Comparison of ENCODE assay signal across 10 cellular contexts in genomic region chr4:185305979-185306442, GRCh38.
DNase-seq lines count a peak whose midpoint lies in the region; ATAC-seq lines count a peak whose summit lies in the region.
"Had no signal": no experiment of that assay in that cellular context is flagged by ENCODE, and none has a peak within 500 bp of the region (broad histone marks: within the 10 kb centered on the region; RNA-seq: fewer than 3 reads in every experiment).

No MANE protein-coding gene starts in this region.

- no peaks in the 10 kb centered on the region for H3K9me3 ChIP-seq in adipocyte (ENCODE audit: control insufficient read depth, low read length)

- no peaks in the 10 kb centered on the region for H3K27me3 Mint-ChIP-seq in activated T-helper 17 cell treated with anti-CD3 and anti-CD28 coated beads, Interleukin-2, amount 50 U/mL, for 72 hours
- H3K27me3 Mint-ChIP-seq in natural killer cell treated with Interleukin-12 subunit alpha and Interleukin-12 subunit beta and Interleukin-15 and Interleukin-18, amount 100 ng/mL, for 72 hours = no peaks in the 10 kb centered on the region
- H3K27me3 Mint-ChIP-seq: stimulated activated naive B cell treated with anti-CD40 and anti-IgM and Interleukin-4, amounts not matched to agents 10 μg/mL and 1 μg/mL and 100 μg/mL, for 72 hours had no signal

- DNase-seq in HK-2 (ENCODE audit: unreplicated experiment) = peak; percentile 45
- peak; percentile 81 for DNase-seq in adipocyte (ENCODE audit: low read depth)
- peak; percentile 37 for DNase-seq in iPS-NIHi11 (ENCODE audit: low spot score)
- no peak for DNase-seq in natural killer cell treated with Interleukin-12 subunit alpha and Interleukin-12 subunit beta and Interleukin-15 and Interleukin-18, amount 100 ng/mL, for 72 hours (ENCODE audit: low spot score)
- no peak for DNase-seq in NCI-H1694 treated with DMSO at 0.1 percent for 48 hours (lab: John Stamatoyannopoulos, UW)
- DNase-seq: NCI-H1092 treated with DMSO at 0.1 percent for 48 hours; stimulated activated naive B cell treated with anti-CD40 and anti-IgM and Interleukin-4, amounts not matched to agents 10 μg/mL and 1 μg/mL and 100 μg/mL, for 72 hours had no signal

- peak overlapping the region; percentile 93 for H3K27ac ChIP-seq in ACC112 (ENCODE audit: low read depth, low read length)

- no peak overlapping the region for H3K4me3 Mint-ChIP-seq in activated T-helper 17 cell treated with anti-CD3 and anti-CD28 coated beads, Interleukin-2, amount 50 U/mL, for 72 hours
- H3K4me3 Mint-ChIP-seq in natural killer cell treated with Interleukin-12 subunit alpha and Interleukin-12 subunit beta and Interleukin-15 and Interleukin-18, amount 100 ng/mL, for 72 hours = no peak overlapping the region
- H3K4me3 Mint-ChIP-seq: stimulated activated naive B cell treated with anti-CD40 and anti-IgM and Interleukin-4, amounts not matched to agents 10 μg/mL and 1 μg/mL and 100 μg/mL, for 72 hours had no signal

- H3K27me3 ChIP-seq in ACC112 (ENCODE audit: insufficient read depth, low read length) = no peaks in the 10 kb centered on the region
- H3K27me3 ChIP-seq in adipocyte (replicated peaks; ENCODE audit: control insufficient read depth, insufficient read depth, low read length) = no peaks in the 10 kb centered on the region

- ATAC-seq in activated T-helper 17 cell treated with anti-CD3 and anti-CD28 coated beads, Interleukin-2, amount 50 U/mL, for 72 hours (replicated peaks) = no peak
- ATAC-seq in natural killer cell treated with Interleukin-12 subunit alpha and Interleukin-12 subunit beta and Interleukin-15 and Interleukin-18, amount 100 ng/mL, for 72 hours = no peak
- no peak for ATAC-seq in GM21381 (IDR thresholded peaks at IDR 0.05; ENCODE audit: unreplicated experiment)
- ATAC-seq: stimulated activated naive B cell treated with anti-CD40 and anti-IgM and Interleukin-4, amounts not matched to agents 10 μg/mL and 1 μg/mL and 100 μg/mL, for 72 hours had no signal

- H3K9me3 Mint-ChIP-seq in activated T-helper 17 cell treated with anti-CD3 and anti-CD28 coated beads, Interleukin-2, amount 50 U/mL, for 72 hours = no peaks in the 10 kb centered on the region
- no peaks in the 10 kb centered on the region for H3K9me3 Mint-ChIP-seq in natural killer cell treated with Interleukin-12 subunit alpha and Interleukin-12 subunit beta and Interleukin-15 and Interleukin-18, amount 100 ng/mL, for 72 hours
- H3K9me3 Mint-ChIP-seq: stimulated activated naive B cell treated with anti-CD40 and anti-IgM and Interleukin-4, amounts not matched to agents 10 μg/mL and 1 μg/mL and 100 μg/mL, for 72 hours had no signal

- no peak overlapping the region for H3K9ac ChIP-seq in adipocyte (ENCODE audit: low read length)

- H3K27ac Mint-ChIP-seq in activated T-helper 17 cell treated with anti-CD3 and anti-CD28 coated beads, Interleukin-2, amount 50 U/mL, for 72 hours = no peak overlapping the region
- no peak overlapping the region for H3K27ac Mint-ChIP-seq in natural killer cell treated with Interleukin-12 subunit alpha and Interleukin-12 subunit beta and Interleukin-15 and Interleukin-18, amount 100 ng/mL, for 72 hours
- H3K27ac Mint-ChIP-seq: stimulated activated naive B cell treated with anti-CD40 and anti-IgM and Interleukin-4, amounts not matched to agents 10 μg/mL and 1 μg/mL and 100 μg/mL, for 72 hours had no signal

- H3K4me3 ChIP-seq in ACC112 (ENCODE audit: low read depth, low read length) = peak overlapping the region; percentile 14; the same call in 1 of the 2 replicates
- H3K4me3 ChIP-seq in adipocyte (ENCODE audit: low read length) = no peak overlapping the region

- H3K36me3 Mint-ChIP-seq in activated T-helper 17 cell treated with anti-CD3 and anti-CD28 coated beads, Interleukin-2, amount 50 U/mL, for 72 hours (ENCODE audit: low read depth) = peaks cover 23% of the 10 kb centered on the region
- H3K36me3 Mint-ChIP-seq in natural killer cell treated with Interleukin-12 subunit alpha and Interleukin-12 subunit beta and Interleukin-15 and Interleukin-18, amount 100 ng/mL, for 72 hours = peaks cover 8% of the 10 kb centered on the region

- H3K4me1 ChIP-seq in ACC112 (ENCODE audit: control insufficient read depth, insufficient read depth, low read length, unreplicated experiment) (peaks cover 24% of the 10 kb centered on the region), adipocyte (ENCODE audit: control insufficient read depth, insufficient read depth, low read length) (peaks cover 16% of the 10 kb centered on the region)

- H3K4me1 Mint-ChIP-seq in activated T-helper 17 cell treated with anti-CD3 and anti-CD28 coated beads, Interleukin-2, amount 50 U/mL, for 72 hours = peaks cover 6% of the 10 kb centered on the region
- H3K4me1 Mint-ChIP-seq in natural killer cell treated with Interleukin-12 subunit alpha and Interleukin-12 subunit beta and Interleukin-15 and Interleukin-18, amount 100 ng/mL, for 72 hours (ENCODE audit: low read depth in 2 of 2) = peaks cover 3 to 7% of the 10 kb centered on the region in 2 donors

- no peaks in the 10 kb centered on the region for H3K79me2 ChIP-seq in ACC112 (ENCODE audit: control insufficient read depth, insufficient read depth, low read length, unreplicated experiment)

- no peak overlapping the region for H2AFZ ChIP-seq in ACC112 (ENCODE audit: low read length, unreplicated experiment)

- peaks cover 3% of the 10 kb centered on the region; the same call in 1 of the 2 replicates for H3K36me3 ChIP-seq in ACC112 (ENCODE audit: insufficient read depth, low read length)
- peaks cover 6% of the 10 kb centered on the region for H3K36me3 ChIP-seq in adipocyte (ENCODE audit: control insufficient read depth, insufficient read depth, low read length, severe bottlenecking)

Comparison
In these comparisons a context has a peak if more than half of its experiments do, and no peak if none do; other contexts are left out.
1. DNase-seq: peak in HK-2 (single experiment), adipocyte (single experiment) and iPS-NIHi11 (single experiment); none in natural killer cell treated with Interleukin-12 subunit alpha and Interleukin-12 subunit beta and Interleukin-15 and Interleukin-18, amount 100 ng/mL, for 72 hours (single experiment) and NCI-H1694 treated with DMSO at 0.1 percent for 48 hours (single experiment).